7 cellular contexts compared by ENCODE assay signal in the genomic region with DNA sequence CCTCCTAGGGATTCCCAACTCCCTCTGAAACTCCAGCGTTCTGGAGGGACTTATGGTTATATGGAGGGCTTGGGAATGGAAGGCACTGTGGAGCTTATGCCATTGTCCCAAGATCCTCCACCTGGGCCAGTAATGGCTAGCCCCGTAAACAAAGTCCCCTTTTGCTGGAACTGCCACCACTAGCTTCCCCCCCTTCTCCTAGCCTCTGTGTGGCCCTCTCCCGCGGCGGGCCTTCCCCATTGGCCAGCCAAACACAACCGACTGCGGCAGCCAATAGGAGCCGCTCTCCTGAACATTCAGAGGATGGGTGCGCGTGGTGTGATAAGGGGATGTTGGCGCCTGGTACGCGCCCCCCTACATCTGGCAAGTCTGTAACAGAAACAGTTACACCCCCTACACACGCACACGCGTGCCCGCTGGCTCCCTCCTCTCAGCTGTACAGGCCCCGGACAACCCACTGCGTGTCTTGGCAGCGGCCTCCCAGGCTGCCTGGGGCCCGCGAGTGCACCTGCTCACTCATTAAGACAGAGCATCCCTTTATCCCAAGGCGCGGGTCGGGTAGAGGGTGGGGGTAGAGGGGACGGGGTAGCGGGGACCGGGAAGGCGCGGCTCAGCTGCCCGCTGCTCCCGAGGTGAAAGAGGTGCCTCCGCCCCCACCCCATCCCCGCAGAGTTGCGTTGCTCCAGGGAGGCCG. TPM values are rescaled to one million over a fixed set of nuclear protein-coding genes. Genes with fewer than 3 reads are reported as not detected.
DNase-seq lines count a peak whose midpoint lies in the region; ATAC-seq and TF ChIP-seq lines count a peak whose summit lies in the region.

No MANE protein-coding gene starts in this region.

- H3K27ac ChIP-seq in left lung, result peak overlapping the region in 1 of 2 donors; percentile 78

- no peaks in the 10 kb centered on the region for H3K9me3 ChIP-seq in left lung

- H3K4me3 ChIP-seq in WI38 (ENCODE audit: low read depth, low read length) (peak overlapping the region; percentile 50; the same call in 1 of the 2 replicates), left lung (peak overlapping the region; percentile 32 to 49)

- ATAC-seq in GM18499 (IDR thresholded peaks at IDR 0.05; ENCODE audit: insufficient read depth, unreplicated experiment) (peak; percentile 44), HG02840 (IDR thresholded peaks at IDR 0.05; ENCODE audit: low FRiP score, unreplicated experiment) (peak; percentile 57), left lung (peak; percentile 41)

- intact Hi-C loops in left lung (cut with DNase I), result loop anchor here in 1 of 2 donors (10.0 kb wide), 1 partner anchor 96 kb away; no protein-coding TSS in a partner anchor

- peaks cover 0 to 23% of the 10 kb centered on the region in 2 donors for H3K4me1 ChIP-seq in left lung

- no peak for TF ChIP-seq CTCF in WI38 (IDR thresholded peaks at IDR 0.05; ENCODE audit: low read depth, low read length)
- no peak for TF ChIP-seq CTCF in left lung (IDR thresholded peaks at IDR 0.05)

- H3K36me3 ChIP-seq in left lung, result no peaks in the 10 kb centered on the region

- DNase-seq in NCI-H187 (lab: John Stamatoyannopoulos, UW) (peak; percentile 35 to 59), cerebellar cortex (ENCODE audit: low spot score) (peak; percentile 80), left lung (peak in 1 of 2 donors; percentile 83)
- peak; percentile 34 to 40 (median 35) for DNase-seq in stimulated activated CD4-positive, alpha-beta T cell treated with anti-CD3 and anti-CD28 coated beads, TNF-alpha, amount 100 ng/mL, for 4 hours (ENCODE audit: low read depth in 3 of 3)

- peaks cover 0 to 5% of the 10 kb centered on the region in 2 donors for H3K27me3 ChIP-seq in left lung

RNA-seq across cellular contexts. Expression of a gene that starts 0.9 kb away (rescaled TPM):
- 1 to 10 TPM in 1 of 2 donors, under 1 TPM in 1; 0.58 to 1.4 TPM for total RNA-seq in left lung

RNA-seq across cellular contexts. Expression of a gene that starts 5.3 kb away (rescaled TPM):
- 10 to 100 TPM; 31.2 to 33.1 TPM for total RNA-seq in left lung
